Comparison of ENCODE assay signal across 1 cellular context in genomic region chr7:128431221-128431620, GRCh38.
TF ChIP-seq lines count a peak whose summit lies in the region.

No MANE protein-coding gene starts in this region.

TF ChIP-seq in GM23338, 12 proteins besides CTCF, POLR2A, EP300 and RAD21 (continued from another document):
- TF ChIP-seq ZNF462 (CRISPR knock-in tag; IDR thresholded peaks at IDR 0.05), result no peak
- no peak for TF ChIP-seq EZH2 (IDR thresholded peaks at IDR 0.05; ENCODE audit: low read depth, unreplicated experiment)
- TF ChIP-seq ZNF114 (CRISPR knock-in tag; IDR thresholded peaks at IDR 0.05), result no peak
- no peak for TF ChIP-seq JUNB (IDR thresholded peaks at IDR 0.05; ENCODE audit: unreplicated experiment)
- no peak for TF ChIP-seq CREB1 (CRISPR knock-in tag; IDR thresholded peaks at IDR 0.05; ENCODE audit: low read depth)
- no peak for TF ChIP-seq STAT1 (IDR thresholded peaks at IDR 0.05; ENCODE audit: unreplicated experiment)
- TF ChIP-seq ZNF331 (CRISPR knock-in tag; IDR thresholded peaks at IDR 0.05; ENCODE audit: low read depth), result no peak
- TF ChIP-seq EZH2phosphoT487 (IDR thresholded peaks at IDR 0.05; ENCODE audit: unreplicated experiment), result no peak
- TF ChIP-seq POLR2AphosphoS5 (IDR thresholded peaks at IDR 0.05; ENCODE audit: low read depth), result no peak
- TF ChIP-seq ETS1 (IDR thresholded peaks at IDR 0.05), result no peak
- no peak for TF ChIP-seq NANOG (IDR thresholded peaks at IDR 0.05; ENCODE audit: borderline replicate concordance)
TF ChIP-seq in GM23338: peak in this region for 0.
